ENCODE assay signal across 8 cellular contexts in genomic region chr11:68635172-68635571, GRCh38. TPM values are rescaled to one million over a fixed set of nuclear protein-coding genes. Genes with fewer than 3 reads are reported as not detected.
"Had no signal": no experiment of that assay in that cellular context is flagged by ENCODE, and none has a peak within 500 bp of the region (broad histone marks: within the 10 kb centered on the region; RNA-seq: fewer than 3 reads in every experiment).

No MANE protein-coding gene starts in this region.

RNA-seq across cellular contexts. Expression of gene GAL, which starts 49.2 kb away (rescaled TPM):
- total RNA-seq: activated CD4-positive, alpha-beta memory T cell treated with anti-CD3 and anti-CD28 coated beads, Interleukin-2, amount 10 ng/mL, durations not matched to agents 7 days and 5 days; activated CD4-positive, alpha-beta T cell treated with anti-CD3 and anti-CD28 coated beads, Interleukin-2, amount 10 ng/mL, durations not matched to agents 7 days and 5 days; activated CD8-positive, alpha-beta memory T cell treated with anti-CD3 and anti-CD28 coated beads, Interleukin-2, amount 10 ng/mL, durations not matched to agents 7 days and 5 days; activated CD8-positive, alpha-beta T cell treated with anti-CD3 and anti-CD28 coated beads, Interleukin-2, amount 10 ng/mL, durations not matched to agents 7 days and 5 days; activated naive CD8-positive, alpha-beta T cell treated with anti-CD3 and anti-CD28 coated beads, Interleukin-2, amount 10 ng/mL, durations not matched to agents 7 days and 5 days; ascending aorta; T-helper 17 cell; T-helper 2 cell treated with Interferon-gamma antibody and Interleukin-4, amounts not matched to agents 100 ng/mL and 5 ng/mL, for 36 hours had no signal
